Comparison of ENCODE assay signal across 24 cellular contexts in genomic region chr15:101694261-101694660, GRCh38. TPM values are rescaled to one million over a fixed set of nuclear protein-coding genes. Genes with fewer than 3 reads are reported as not detected.
A peak's percentile ranks its signal among the peaks of the same experiment; 100 is the strongest.
DNase-seq lines count a peak whose midpoint lies in the region; ATAC-seq and TF ChIP-seq lines count a peak whose summit lies in the region.
"Had no signal": no experiment of that assay in that cellular context is flagged by ENCODE, and none has a peak within 500 bp of the region (broad histone marks: within the 10 kb centered on the region; RNA-seq: fewer than 3 reads in every experiment).

No MANE protein-coding gene starts in this region.

- RAD21 ChIA-PET in HCT116 (lab: Charles Lee; ENCODE audit: low non-redundant PET in 1 of 2, low total read pairs in 2 of 2, uncharacterized antibody in 2 of 2, unreplicated experiment in 2 of 2): no interaction called here

- TF ChIP-seq POLR2A in HCT116 (IDR thresholded peaks at IDR 0.05; ENCODE audit: borderline replicate concordance, extremely low read depth, insufficient read depth, insufficient read length) (no peak), GM18505 (IDR thresholded peaks at IDR 0.05; ENCODE audit: borderline replicate concordance, extremely low read depth, insufficient read depth, insufficient read length) (no peak)

- H3K36me3 ChIP-seq in HCT116 (ENCODE audit: control insufficient read depth in 1 of 2, insufficient read depth in 2 of 2, low read length in 2 of 2): peaks cover 3 to 9% of the 10 kb centered on the region in 2 experiments; a peak in 3 of 4 replicates
- peaks cover 18% of the 10 kb centered on the region for H3K36me3 ChIP-seq in brain microvascular endothelial cell (replicated peaks)

- H3K4me3 ChIP-seq in HCT116 (replicated peaks in 1 of 2; ENCODE audit: low read depth in 1 of 2, low read length in 2 of 2) (no peak overlapping the region), brain microvascular endothelial cell (ENCODE audit: low read depth, low read length) (no peak overlapping the region)
- H3K4me3 ChIP-seq: prostate gland, stomach had no signal

- no peaks in the 10 kb centered on the region for H4K20me1 ChIP-seq in HCT116 (ENCODE audit: insufficient read depth)

- H3K9me3 ChIP-seq in HCT116 (ENCODE audit: control insufficient read depth in 1 of 2, insufficient read depth in 1 of 2, low read depth in 1 of 2, low read length in 2 of 2): no peaks in the 10 kb centered on the region
- H3K9me3 ChIP-seq: prostate gland, stomach had no signal

- H3K79me2 ChIP-seq in HCT116 (ENCODE audit: insufficient read depth, low read length): no peaks in the 10 kb centered on the region

- H3K27ac Mint-ChIP-seq in T-helper 1 cell treated with Interleukin-12 subunit alpha and Interleukin-12 subunit beta and Interleukin-4 antibody, amounts not matched to agents 30 μg/mL and 1 μg/mL, for 36 hours: peak overlapping the region; percentile 49
- H3K27ac Mint-ChIP-seq: type B pancreatic cell had no signal

- peaks cover 69% of the 10 kb centered on the region for H3K36me3 Mint-ChIP-seq in T-helper 1 cell treated with Interleukin-12 subunit alpha and Interleukin-12 subunit beta and Interleukin-4 antibody, amounts not matched to agents 30 μg/mL and 1 μg/mL, for 36 hours (ENCODE audit: low read depth)

- H3K27me3 ChIP-seq in HCT116 (ENCODE audit: insufficient read depth, low read length): no peaks in the 10 kb centered on the region
- no peaks in the 10 kb centered on the region for H3K27me3 ChIP-seq in brain microvascular endothelial cell (replicated peaks)
- H3K27me3 ChIP-seq: stomach had no signal

- no peak overlapping the region for H3K4me2 ChIP-seq in HCT116 (ENCODE audit: low read length)

- POLR2A ChIA-PET in HCT116 (lab: Charles Lee): no interaction called here

- no peak overlapping the region for H2AFZ ChIP-seq in HCT116 (ENCODE audit: low read depth, low read length, poor library complexity, severe bottlenecking)

- H3K27ac ChIP-seq in HCT116 (ENCODE audit: low read depth, low read length) (no peak overlapping the region), brain microvascular endothelial cell (no peak overlapping the region)
- H3K27ac ChIP-seq: prostate gland, stomach had no signal

- TF ChIP-seq RAD21 in HCT116 (IDR thresholded peaks at IDR 0.05; ENCODE audit: low read depth): no peak

- H3K9me2 ChIP-seq in HCT116 (ENCODE audit: insufficient read depth): no peaks in the 10 kb centered on the region

- no peak for DNase-seq in T-helper 1 cell
- DNase-seq in HCT116 (ENCODE audit: low read depth, low spot score): no peak
- DNase-seq in brain microvascular endothelial cell: no peak
- peak; percentile 54 for DNase-seq in islet precursor cell
- no peak for DNase-seq in hypothalamus (lab: John Stamatoyannopoulos, UW)
- DNase-seq: activated CD8-positive, alpha-beta memory T cell treated with anti-CD3 and anti-CD28 coated beads, Interleukin-2, amount 50 U/mL, for 48 hours; activated naive CD4-positive, alpha-beta T cell treated with Interleukin-2 at 50 U/mL for 16 hours; C1 segment of cervical spinal cord; foreskin fibroblast; KBM-7; left colon; midbrain; NCI-H187 treated with DMSO at 0.1 percent for 48 hours; NCI-H345; nephron progenitor cell; NK-92 treated with Interleukin-12 subunit alpha and Interleukin-12 subunit beta, amount 100 ng/mL, for 24 hours; RPMI8226; stimulated activated CD4-positive, alpha-beta T cell treated with anti-CD3 and anti-CD28 coated beads, Interleukin-1b, Interleukin-23, amount 100 ng/mL, for 48 hours; stomach had no signal

- H3K4me1 Mint-ChIP-seq in T-helper 1 cell treated with Interleukin-12 subunit alpha and Interleukin-12 subunit beta and Interleukin-4 antibody, amounts not matched to agents 30 μg/mL and 1 μg/mL, for 36 hours (ENCODE audit: low read depth): peaks cover 66% of the 10 kb centered on the region
- H3K4me1 Mint-ChIP-seq: nephron progenitor cell had no signal

- CTCF ChIA-PET in HCT116 (lab: Charles Lee): no interaction called here

- H3K27me3 Mint-ChIP-seq in T-helper 1 cell treated with Interleukin-12 subunit alpha and Interleukin-12 subunit beta and Interleukin-4 antibody, amounts not matched to agents 30 μg/mL and 1 μg/mL, for 36 hours (ENCODE audit: low read depth): no peaks in the 10 kb centered on the region
- H3K27me3 Mint-ChIP-seq: type B pancreatic cell had no signal

- H3K9me3 Mint-ChIP-seq in T-helper 1 cell treated with Interleukin-12 subunit alpha and Interleukin-12 subunit beta and Interleukin-4 antibody, amounts not matched to agents 30 μg/mL and 1 μg/mL, for 36 hours: no peaks in the 10 kb centered on the region
- H3K9me3 Mint-ChIP-seq: nephron progenitor cell, type B pancreatic cell had no signal

- peak; percentile 59; the same call in 1 of the 2 replicates for ATAC-seq in HCT116
- no peak for ATAC-seq in GM18505 (IDR thresholded peaks at IDR 0.05; ENCODE audit: unreplicated experiment)
- ATAC-seq in GM18907 (IDR thresholded peaks at IDR 0.05; ENCODE audit: unreplicated experiment): no peak
- ATAC-seq: left colon had no signal

- no peaks in the 10 kb centered on the region for H3K4me1 ChIP-seq in HCT116 (ENCODE audit: control insufficient read depth in 1 of 2, insufficient read depth in 2 of 2, low read length in 2 of 2)
- H3K4me1 ChIP-seq: prostate gland, stomach had no signal

- in situ Hi-C loops in brain microvascular endothelial cell (cut with HindIII; ENCODE audit: low pct_ligation_motif_present, low sequenced_read_pairs): no loop called here

- BruUV-seq in HCT116 (replicated peaks; lab: Mats Ljungman, UMichigan): no TSS peak

- 0 out of 6 replicates have a peak, but pooled peaks of 2 of the 3 experiments have one; percentile 10 to 11 for TF ChIP-seq CTCF in HCT116 (IDR thresholded peaks at IDR 0.05 in 2 of 3, conservative IDR thresholded peaks at IDR 0.05 in 1 of 3; ENCODE audit: borderline replicate concordance in 1 of 3, insufficient read depth in 1 of 3, low read depth in 2 of 3, low read length in 2 of 3)
- TF ChIP-seq CTCF in brain microvascular endothelial cell (IDR thresholded peaks at IDR 0.05; ENCODE audit: low read depth, low read length, missing control alignments): peak; percentile 26

- H3K9ac ChIP-seq in HCT116 (ENCODE audit: low read length): no peak overlapping the region

- intact Hi-C loops in HCT116 (cut with micrococcal nuclease): no loop called here

- H3K4me3 Mint-ChIP-seq in T-helper 1 cell treated with Interleukin-12 subunit alpha and Interleukin-12 subunit beta and Interleukin-4 antibody, amounts not matched to agents 30 μg/mL and 1 μg/mL, for 36 hours: no peak overlapping the region
- H3K4me3 Mint-ChIP-seq: nephron progenitor cell, type B pancreatic cell had no signal

TF ChIP-seq in HCT116, 20 proteins besides CTCF, POLR2A, EP300 and RAD21:
- no peak for TF ChIP-seq CBX3 (IDR thresholded peaks at IDR 0.05; ENCODE audit: low read depth)
- TF ChIP-seq REST (IDR thresholded peaks at IDR 0.05; ENCODE audit: low read depth): no peak
- TF ChIP-seq JUND (IDR thresholded peaks at IDR 0.05): no peak
- TF ChIP-seq ZFX (IDR thresholded peaks at IDR 0.05): no peak

RNA-seq across cellular contexts. Expression of gene TARS3, which starts 30.0 kb away (rescaled TPM):
- total RNA-seq in HCT116 (2021; ENCODE audit: unreplicated experiment): 11.1 TPM
- polyA plus RNA-seq in HCT116 (2012): 2.9 and 3.7 TPM in 2 replicates

RNA-seq across cellular contexts. Expression of gene TM2D3, which starts 42.1 kb away (rescaled TPM):
- total RNA-seq in HCT116 (2021; ENCODE audit: unreplicated experiment): 35.2 TPM
- 29.0 and 30.9 TPM in 2 replicates for polyA plus RNA-seq in HCT116 (2012)
